25 cellular contexts compared by ENCODE assay signal in the genomic region with DNA sequence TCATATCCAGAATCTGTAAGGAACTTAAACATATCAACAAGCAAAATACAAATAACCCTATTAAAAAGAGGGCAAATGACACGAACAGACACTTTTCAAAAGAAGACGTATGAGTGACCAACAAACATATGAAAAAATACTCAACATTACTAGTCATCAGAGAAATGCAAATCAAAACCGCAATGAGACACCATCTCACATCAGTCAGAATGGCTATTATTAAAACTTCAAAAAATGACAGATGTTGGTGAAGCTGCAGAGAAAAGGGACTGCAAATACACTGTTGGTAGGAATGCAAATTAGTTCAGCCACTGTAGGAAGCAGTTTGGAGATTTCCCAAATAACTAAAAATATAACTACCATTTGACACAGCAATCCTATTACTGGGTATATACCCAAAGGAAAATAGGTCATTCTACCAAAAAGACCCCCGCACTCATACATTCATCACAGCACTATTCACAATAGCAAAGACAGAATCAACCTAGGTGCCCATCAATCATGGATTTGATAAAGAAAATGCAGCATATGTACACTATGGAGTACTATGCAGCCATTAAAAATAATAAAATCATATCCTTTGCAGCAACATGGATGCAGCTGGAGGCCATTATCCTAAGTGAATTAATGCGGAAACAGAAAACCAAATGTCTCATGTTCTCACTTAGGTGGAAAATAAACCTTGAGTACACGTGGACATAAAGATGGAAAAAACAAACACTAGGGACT.
"Had no signal": no experiment of that assay in that cellular context is flagged by ENCODE, and none has a peak within 500 bp of the region (broad histone marks: within the 10 kb centered on the region; RNA-seq: fewer than 3 reads in every experiment).

No MANE protein-coding gene starts in this region.

- H3K9me3 ChIP-seq: SJSA1 had no signal

- H3K4me3 ChIP-seq: SJSA1 had no signal

- H3K4me1 ChIP-seq: SJSA1 had no signal

- DNase-seq: activated CD4-positive, CD25-positive, alpha-beta regulatory T cell; activated CD8-positive, alpha-beta memory T cell treated with anti-CD3 and anti-CD28 coated beads, Interleukin-2, amount 50 U/mL, for 4 hours; activated CD8-positive, alpha-beta T cell treated with anti-CD3 and anti-CD28 coated beads for 36 hours; activated gamma-delta T cell treated with Interleukin-2 at 50 U/mL for 16 hours; activated naive CD4-positive, alpha-beta T cell treated with anti-CD3 and anti-CD28 coated beads, Interleukin-2, amount 10 ng/mL, durations not matched to agents 7 days and 5 days; activated naive CD8-positive, alpha-beta T cell treated with anti-CD3 and anti-CD28 coated beads for 36 hours; activated T-cell treated with anti-CD3 and anti-CD28 coated beads, Interleukin-2, amount 50 U/mL, for 72 hours; cerebellar nuclear complex; MV-4-11; NCI-H1092 treated with DMSO at 0.1 percent for 48 hours; NCI-H1417 treated with DMSO at 0.1 percent for 48 hours; NCI-H1694; NCI-H2029; NCI-H2107; NCI-H2171 treated with DMSO at 0.1 percent for 48 hours; NCI-H226; NCI-H526; NCI-H774; SHP77; T-helper 9 cell had no signal

- ATAC-seq: activated CD8-positive, alpha-beta T cell treated with anti-CD3 and anti-CD28 coated beads for 36 hours; activated T-cell treated with anti-CD3 and anti-CD28 coated beads, Interleukin-2, amount 50 U/mL, for 72 hours; SK-N-SH treated with all-trans-retinoic acid at 6 μM for 48 hours had no signal

- H3K36me3 ChIP-seq: SJSA1 had no signal

- H3K27ac ChIP-seq: SJSA1, VCaP had no signal

- FAIRE-seq: colon, RCC 7860 had no signal
